ENCODE assay signal across 1 cellular context in the genomic region with DNA sequence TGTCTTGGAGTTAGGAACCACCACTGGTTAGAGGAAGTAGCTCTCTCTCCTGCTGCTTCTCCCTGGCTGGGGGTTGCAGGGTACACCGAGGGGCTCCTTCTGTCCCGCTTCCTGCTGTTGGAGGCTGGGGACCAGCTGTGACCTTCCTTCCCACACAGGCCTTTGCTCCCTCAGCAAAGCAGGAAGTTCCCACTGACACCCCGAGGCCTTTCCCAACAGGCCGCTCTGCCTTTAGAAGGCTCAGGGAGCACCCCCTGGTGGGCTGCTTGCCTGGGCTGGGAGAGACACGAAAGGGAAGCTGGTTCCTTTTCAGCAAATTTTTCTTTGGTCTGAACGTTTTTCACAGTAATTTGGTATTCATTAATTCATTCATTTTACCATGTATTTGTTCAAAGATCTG.
TF ChIP-seq lines count a peak whose summit lies in the region.

No MANE protein-coding gene starts in this region.

TF ChIP-seq in GM23338, 12 proteins besides CTCF, POLR2A, EP300 and RAD21 (continued from another document):
- TF ChIP-seq, protein P1, sequence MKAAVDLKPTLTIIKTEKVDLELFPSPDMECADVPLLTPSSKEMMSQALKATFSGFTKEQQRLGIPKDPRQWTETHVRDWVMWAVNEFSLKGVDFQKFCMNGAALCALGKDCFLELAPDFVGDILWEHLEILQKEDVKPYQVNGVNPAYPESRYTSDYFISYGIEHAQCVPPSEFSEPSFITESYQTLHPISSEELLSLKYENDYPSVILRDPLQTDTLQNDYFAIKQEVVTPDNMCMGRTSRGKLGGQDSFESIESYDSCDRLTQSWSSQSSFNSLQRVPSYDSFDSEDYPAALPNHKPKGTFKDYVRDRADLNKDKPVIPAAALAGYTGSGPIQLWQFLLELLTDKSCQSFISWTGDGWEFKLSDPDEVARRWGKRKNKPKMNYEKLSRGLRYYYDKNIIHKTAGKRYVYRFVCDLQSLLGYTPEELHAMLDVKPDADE (IDR thresholded peaks at IDR 0.05), result no peak
- TF ChIP-seq POLR2AphosphoS5 (IDR thresholded peaks at IDR 0.05; ENCODE audit: low read depth), result no peak
- TF ChIP-seq, protein P2, sequence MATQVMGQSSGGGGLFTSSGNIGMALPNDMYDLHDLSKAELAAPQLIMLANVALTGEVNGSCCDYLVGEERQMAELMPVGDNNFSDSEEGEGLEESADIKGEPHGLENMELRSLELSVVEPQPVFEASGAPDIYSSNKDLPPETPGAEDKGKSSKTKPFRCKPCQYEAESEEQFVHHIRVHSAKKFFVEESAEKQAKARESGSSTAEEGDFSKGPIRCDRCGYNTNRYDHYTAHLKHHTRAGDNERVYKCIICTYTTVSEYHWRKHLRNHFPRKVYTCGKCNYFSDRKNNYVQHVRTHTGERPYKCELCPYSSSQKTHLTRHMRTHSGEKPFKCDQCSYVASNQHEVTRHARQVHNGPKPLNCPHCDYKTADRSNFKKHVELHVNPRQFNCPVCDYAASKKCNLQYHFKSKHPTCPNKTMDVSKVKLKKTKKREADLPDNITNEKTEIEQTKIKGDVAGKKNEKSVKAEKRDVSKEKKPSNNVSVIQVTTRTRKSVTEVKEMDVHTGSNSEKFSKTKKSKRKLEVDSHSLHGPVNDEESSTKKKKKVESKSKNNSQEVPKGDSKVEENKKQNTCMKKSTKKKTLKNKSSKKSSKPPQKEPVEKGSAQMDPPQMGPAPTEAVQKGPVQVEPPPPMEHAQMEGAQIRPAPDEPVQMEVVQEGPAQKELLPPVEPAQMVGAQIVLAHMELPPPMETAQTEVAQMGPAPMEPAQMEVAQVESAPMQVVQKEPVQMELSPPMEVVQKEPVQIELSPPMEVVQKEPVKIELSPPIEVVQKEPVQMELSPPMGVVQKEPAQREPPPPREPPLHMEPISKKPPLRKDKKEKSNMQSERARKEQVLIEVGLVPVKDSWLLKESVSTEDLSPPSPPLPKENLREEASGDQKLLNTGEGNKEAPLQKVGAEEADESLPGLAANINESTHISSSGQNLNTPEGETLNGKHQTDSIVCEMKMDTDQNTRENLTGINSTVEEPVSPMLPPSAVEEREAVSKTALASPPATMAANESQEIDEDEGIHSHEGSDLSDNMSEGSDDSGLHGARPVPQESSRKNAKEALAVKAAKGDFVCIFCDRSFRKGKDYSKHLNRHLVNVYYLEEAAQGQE (IDR thresholded peaks at IDR 0.05; ENCODE audit: unreplicated experiment), result no peak
- TF ChIP-seq CREB1 (CRISPR knock-in tag; IDR thresholded peaks at IDR 0.05; ENCODE audit: low read depth), result no peak
- no peak for TF ChIP-seq JUNB (IDR thresholded peaks at IDR 0.05; ENCODE audit: unreplicated experiment)
- TF ChIP-seq NANOG (IDR thresholded peaks at IDR 0.05; ENCODE audit: borderline replicate concordance), result no peak
- TF ChIP-seq STAT1 (IDR thresholded peaks at IDR 0.05; ENCODE audit: unreplicated experiment), result no peak
- no peak for TF ChIP-seq ZNF331 (CRISPR knock-in tag; IDR thresholded peaks at IDR 0.05; ENCODE audit: low read depth)
TF ChIP-seq in GM23338: peak in this region for 0.
